ENCODE assay signal across 9 cellular contexts in genomic region chr12:132561784-132562156, GRCh38. TPM values are rescaled to one million over a fixed set of nuclear protein-coding genes. Genes with fewer than 3 reads are reported as not detected.
DNase-seq lines count a peak whose midpoint lies in the region; ATAC-seq and TF ChIP-seq lines count a peak whose summit lies in the region.
"Had no signal": no experiment of that assay in that cellular context is flagged by ENCODE, and none has a peak within 500 bp of the region (broad histone marks: within the 10 kb centered on the region; RNA-seq: fewer than 3 reads in every experiment).

No MANE protein-coding gene starts in this region.

- CTCF ChIA-PET in T-cell (lab: Charles Lee) = no interaction called here

- DNase-seq in activated CD8-positive, alpha-beta memory T cell treated with anti-CD3 and anti-CD28 coated beads, Interleukin-2, amount 50 U/mL, for 48 hours = peak; percentile 62
- DNase-seq in activated CD8-positive, alpha-beta memory T cell treated with anti-CD3 and anti-CD28 coated beads, Interleukin-2, amount 50 U/mL, for 4 hours = no peak
- DNase-seq in MV-4-11 (lab: John Stamatoyannopoulos, UW) (peak; percentile 14), choroid plexus epithelial cell (ENCODE audit: low read depth) (peak; percentile 25), sciatic nerve (ENCODE audit: low spot score) (no peak), NK-92 (lab: John Stamatoyannopoulos, UW; ENCODE audit: unreplicated experiment) (no peak), T-cell (no peak)

- peak; percentile 61 for TF ChIP-seq CTCF in choroid plexus epithelial cell (conservative IDR thresholded peaks at IDR 0.05; ENCODE audit: low read depth, low read length)

- H3K4me3 Mint-ChIP-seq in T-cell = no peak overlapping the region

- H3K4me3 ChIP-seq in choroid plexus epithelial cell (ENCODE audit: low read depth, low read length) = no peak overlapping the region

- ATAC-seq in sciatic nerve (peak; percentile 7), GM21619 (IDR thresholded peaks at IDR 0.05; ENCODE audit: unreplicated experiment) (no peak), T-cell (replicated peaks in 1 of 4) (no peak)

- H3K4me1 Mint-ChIP-seq in T-cell = peaks cover 10 to 25% (median 14%) of the 10 kb centered on the region in 3 donors

- H3K27ac Mint-ChIP-seq in T-cell = no peak overlapping the region
- H3K27ac Mint-ChIP-seq: activated naive CD8-positive, alpha-beta T cell had no signal

- no peaks in the 10 kb centered on the region for H3K9me3 Mint-ChIP-seq in T-cell

- POLR2A ChIA-PET in T-cell (lab: Charles Lee) = no interaction called here

- peaks cover 12% of the 10 kb centered on the region for H3K36me3 Mint-ChIP-seq in T-cell
- H3K36me3 Mint-ChIP-seq: activated naive CD8-positive, alpha-beta T cell had no signal

- peaks cover 4 to 13% of the 10 kb centered on the region in 2 donors for H3K27me3 Mint-ChIP-seq in T-cell

- intact Hi-C loops in sciatic nerve (cut with DNase I) = no loop called here

RNA-seq across cellular contexts. Expression of gene LRCOL1, which starts 48.6 kb away (rescaled TPM):
- not detected for total RNA-seq in sciatic nerve
- not detected for total RNA-seq in T-cell

RNA-seq across cellular contexts. Expression of gene P2RX2, which starts 56.8 kb away (rescaled TPM):
- not detected for total RNA-seq in sciatic nerve
- total RNA-seq in T-cell = not detected

Comparison
In these comparisons a context has a peak if more than half of its experiments do, and no peak if none do; other contexts are left out.
1. DNase-seq: peak in activated CD8-positive, alpha-beta memory T cell treated with anti-CD3 and anti-CD28 coated beads, Interleukin-2, amount 50 U/mL, for 48 hours (single experiment), MV-4-11 (single experiment) and choroid plexus epithelial cell (single experiment); none in activated CD8-positive, alpha-beta memory T cell treated with anti-CD3 and anti-CD28 coated beads, Interleukin-2, amount 50 U/mL, for 4 hours (single experiment), sciatic nerve (single experiment), NK-92 (single experiment) and T-cell (0 of 34).